Comparison of ENCODE assay signal across 8 cellular contexts in genomic region chr19:38142176-38143035, GRCh38.
DNase-seq lines count a peak whose midpoint lies in the region; ATAC-seq and TF ChIP-seq lines count a peak whose summit lies in the region.

No MANE protein-coding gene starts in this region.

- H3K4me1 Mint-ChIP-seq in CD4-positive, CD25-positive, alpha-beta regulatory T cell: peaks cover 0 to 7% (median 2%) of the 10 kb centered on the region in 4 donors
- no peaks in the 10 kb centered on the region for H3K4me1 Mint-ChIP-seq in HFFc6 (ENCODE audit: low read depth)

- TF ChIP-seq CTCF in HFFc6 (IDR thresholded peaks at IDR 0.05) (peak; percentile 77), OCI-LY3 (IDR thresholded peaks at IDR 0.05; ENCODE audit: low read depth, low read length) (peak; percentile 69)

- no peak overlapping the region for H3K4me2 ChIP-seq in OCI-LY3 (ENCODE audit: low read length)

- H3K27ac ChIP-seq in CD4-positive, CD25-positive, alpha-beta regulatory T cell (ENCODE audit: insufficient read depth, low read length, poor library complexity, severe bottlenecking): no peak overlapping the region
- H3K27ac ChIP-seq in OCI-LY3 (ENCODE audit: low read length): no peak overlapping the region

- no peaks in the 10 kb centered on the region for H3K36me3 ChIP-seq in CD4-positive, CD25-positive, alpha-beta regulatory T cell (ENCODE audit: control insufficient read depth, insufficient read depth, low read length)
- peaks cover 9% of the 10 kb centered on the region for H3K36me3 ChIP-seq in OCI-LY3 (replicated peaks; ENCODE audit: low read depth, low read length)

- H3K27me3 ChIP-seq in CD4-positive, CD25-positive, alpha-beta regulatory T cell (ENCODE audit: control insufficient read depth, insufficient read depth, low read length): no peaks in the 10 kb centered on the region
- H3K27me3 ChIP-seq in OCI-LY3 (ENCODE audit: low read depth, low read length): no peaks in the 10 kb centered on the region

- H3K9ac ChIP-seq in OCI-LY3 (ENCODE audit: low read length): no peak overlapping the region

- peaks cover 33% of the 10 kb centered on the region for H3K36me3 Mint-ChIP-seq in CD4-positive, CD25-positive, alpha-beta regulatory T cell
- peaks cover 5% of the 10 kb centered on the region; the same call in 1 of the 2 replicates for H3K36me3 Mint-ChIP-seq in HFFc6 (ENCODE audit: low read depth)

- no peaks in the 10 kb centered on the region for H3K79me2 ChIP-seq in OCI-LY3 (ENCODE audit: low read length)

- no peak overlapping the region for H3K4me3 Mint-ChIP-seq in CD4-positive, CD25-positive, alpha-beta regulatory T cell
- H3K4me3 Mint-ChIP-seq in HFFc6: no peak overlapping the region

- H3K4me1 ChIP-seq in CD4-positive, CD25-positive, alpha-beta regulatory T cell (ENCODE audit: control insufficient read depth, insufficient read depth, low read length, poor library complexity, severe bottlenecking): no peaks in the 10 kb centered on the region
- no peaks in the 10 kb centered on the region for H3K4me1 ChIP-seq in OCI-LY3 (ENCODE audit: low read length)

- H3K4me3 ChIP-seq in CD4-positive, CD25-positive, alpha-beta regulatory T cell (ENCODE audit: low read depth, low read length): no peak overlapping the region
- no peak overlapping the region for H3K4me3 ChIP-seq in OCI-LY3 (ENCODE audit: low read length)

- peak in 2 of 3 donors; percentile 10 to 44 for DNase-seq in CD4-positive, CD25-positive, alpha-beta regulatory T cell
- DNase-seq in HFFc6 (peak; percentile 31), glomerular visceral epithelial cell (ENCODE audit: extremely low spot score) (peak; percentile 51), pons (ENCODE audit: low spot score) (peak; percentile 80), LoVo (ENCODE audit: low spot score) (no peak)
- peak; percentile 24 for DNase-seq in activated naive CD4-positive, alpha-beta T cell treated with Interleukin-2 at 50 U/mL for 16 hours

- H2AFZ ChIP-seq in OCI-LY3 (ENCODE audit: low read depth, low read length): no peak overlapping the region

- H3K27ac Mint-ChIP-seq in CD4-positive, CD25-positive, alpha-beta regulatory T cell: peak overlapping the region in 1 of 3 donors; percentile 80
- H3K27ac Mint-ChIP-seq in HFFc6: no peak overlapping the region; the same call in 1 of the 2 replicates

- H3K27me3 Mint-ChIP-seq in CD4-positive, CD25-positive, alpha-beta regulatory T cell: no peaks in the 10 kb centered on the region
- H3K27me3 Mint-ChIP-seq in HFFc6 (ENCODE audit: insufficient read depth): no peaks in the 10 kb centered on the region; the same call in none of the 2 replicates

- no peaks in the 10 kb centered on the region for H3K9me3 Mint-ChIP-seq in CD4-positive, CD25-positive, alpha-beta regulatory T cell
- no peaks in the 10 kb centered on the region for H3K9me3 Mint-ChIP-seq in HFFc6

- no peaks in the 10 kb centered on the region for H3K9me3 ChIP-seq in CD4-positive, CD25-positive, alpha-beta regulatory T cell (ENCODE audit: control insufficient read depth in 2 of 2, low read length in 2 of 2)
- H3K9me3 ChIP-seq in OCI-LY3 (ENCODE audit: insufficient read depth, low read length): no peaks in the 10 kb centered on the region

- no peaks in the 10 kb centered on the region for H4K20me1 ChIP-seq in OCI-LY3 (ENCODE audit: insufficient read depth, low read length)

- peak in 1 of 2 donors; percentile 47 for ATAC-seq in CD4-positive, CD25-positive, alpha-beta regulatory T cell (ENCODE audit: low read depth in 2 of 2)
- ATAC-seq in GM19455 (IDR thresholded peaks at IDR 0.05; ENCODE audit: unreplicated experiment): no peak
